ENCODE assay signal across 2 cellular contexts in genomic region chr10:869171-869570, GRCh38.
TF ChIP-seq lines count a peak whose summit lies in the region.

No MANE protein-coding gene starts in this region.

TF ChIP-seq in liver, 16 proteins besides CTCF, POLR2A, EP300 and RAD21 (continued from another document):
- TF ChIP-seq REST (IDR thresholded peaks at IDR 0.05) (no peak), NR2F2 (IDR thresholded peaks at IDR 0.05) (no peak), RXRA (IDR thresholded peaks at IDR 0.05) (peak in 1 of 2 donors; percentile 40), GABPA (IDR thresholded peaks at IDR 0.05 in 1 of 2, conservative IDR thresholded peaks at IDR 0.05 in 1 of 2) (no peak), ATF3 (IDR thresholded peaks at IDR 0.05) (no peak), SP1 (IDR thresholded peaks at IDR 0.05) (no peak), ZBTB33 (IDR thresholded peaks at IDR 0.05) (no peak)

TF ChIP-seq in HepG2, 621 proteins besides CTCF, POLR2A, EP300 and RAD21 (continued from another document):
- no peak for TF ChIP-seq ZHX2 (IDR thresholded peaks at IDR 0.05; ENCODE audit: low read depth)
- no peak for TF ChIP-seq ZHX2 (CRISPR knock-in tag; IDR thresholded peaks at IDR 0.05; ENCODE audit: borderline replicate concordance)
- TF ChIP-seq PATZ1 (CRISPR knock-in tag; IDR thresholded peaks at IDR 0.05) = no peak
- no peak for TF ChIP-seq HNF4A (CRISPR knock-in tag; IDR thresholded peaks at IDR 0.05)
- no peak for TF ChIP-seq ZBTB46 (CRISPR knock-in tag; IDR thresholded peaks at IDR 0.05; ENCODE audit: borderline replicate concordance)
- no peak for TF ChIP-seq LBX2 (CRISPR knock-in tag; IDR thresholded peaks at IDR 0.05; ENCODE audit: borderline replicate concordance)
- no peak for TF ChIP-seq ZBTB37 (CRISPR knock-in tag; IDR thresholded peaks at IDR 0.05)
- TF ChIP-seq IRF2 (CRISPR knock-in tag; IDR thresholded peaks at IDR 0.05) = no peak
- no peak for TF ChIP-seq FOXJ3 (CRISPR knock-in tag; IDR thresholded peaks at IDR 0.05; ENCODE audit: borderline replicate concordance)
- no peak for TF ChIP-seq MLLT10 (CRISPR knock-in tag; IDR thresholded peaks at IDR 0.05)
- no peak for TF ChIP-seq ZC3H13 (CRISPR knock-in tag; IDR thresholded peaks at IDR 0.05)
- TF ChIP-seq ZNF776 (CRISPR knock-in tag; IDR thresholded peaks at IDR 0.05) = no peak
- TF ChIP-seq ATF7-NPFF (CRISPR knock-in tag; IDR thresholded peaks at IDR 0.05; ENCODE audit: low read depth) = no peak
TF ChIP-seq in HepG2: peak in this region for 0.
